In the genomic region with DNA sequence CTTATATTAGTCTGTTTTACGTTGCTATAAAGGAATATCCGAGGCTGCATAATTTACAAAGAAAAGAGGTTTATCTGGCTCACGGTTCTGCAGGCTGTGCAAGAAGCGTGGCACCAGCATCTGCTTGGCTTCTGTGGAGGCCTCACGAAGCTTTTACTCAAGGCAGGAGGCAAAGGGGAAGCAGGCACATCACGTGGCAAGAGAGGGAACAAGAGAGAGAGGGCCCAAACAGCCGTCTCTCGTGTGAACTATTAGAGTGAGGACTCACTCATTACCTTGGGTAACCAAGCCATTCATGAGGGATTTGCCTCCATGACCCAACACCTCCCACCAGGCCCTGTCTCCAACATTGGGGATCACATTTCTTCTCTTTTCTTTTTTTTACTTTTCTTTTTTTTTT, we compare ENCODE assay signal across 13 cellular contexts. TPM values are rescaled to one million over a fixed set of nuclear protein-coding genes. Genes with fewer than 3 reads are reported as not detected.
DNase-seq lines count a peak whose midpoint lies in the region; ATAC-seq and TF ChIP-seq lines count a peak whose summit lies in the region.
"Had no signal": no experiment of that assay in that cellular context is flagged by ENCODE, and none has a peak within 500 bp of the region (broad histone marks: within the 10 kb centered on the region; RNA-seq: fewer than 3 reads in every experiment).

No MANE protein-coding gene starts in this region.

- peak overlapping the region; percentile 10 for H2AFZ ChIP-seq in SU-DHL-6 (ENCODE audit: low read depth, low read length, severe bottlenecking)

- DNase-seq in CD1c-positive myeloid dendritic cell (ENCODE audit: extremely low spot score), result peak; percentile 79
- peak; percentile 13 to 30 for DNase-seq in Kasumi-1 (lab: John Stamatoyannopoulos, UW)
- DNase-seq in naive B cell, result peak; percentile 29
- DNase-seq in activated T-cell treated with anti-CD3 and anti-CD28 coated beads, Interleukin-2, amount 50 U/mL, for 1 hour, result no peak
- DNase-seq in NCI-H748 treated with DMSO at 0.1 percent for 48 hours (lab: John Stamatoyannopoulos, UW), result no peak
- DNase-seq: dermis blood vessel endothelial cell; stimulated activated CD4-positive, alpha-beta T cell treated with anti-CD3 and anti-CD28 coated beads, Interleukin-4, amount 100 ng/mL, for 24 hours had no signal

- peak; percentile 89 to 95 for ATAC-seq in naive B cell (ENCODE audit: low read depth in 2 of 2)
- no peak for ATAC-seq in HG03159 (IDR thresholded peaks at IDR 0.05; ENCODE audit: unreplicated experiment)
- no peak for ATAC-seq in GM21786 (IDR thresholded peaks at IDR 0.05; ENCODE audit: unreplicated experiment)

- H3K4me3 Mint-ChIP-seq in naive B cell, result peak overlapping the region in 2 of 8 donors; percentile 57 to 83

- H3F3A ChIP-seq in SU-DHL-6 (ENCODE audit: insufficient read depth), result no peaks in the 10 kb centered on the region

- H3K27me3 ChIP-seq in SU-DHL-6 (ENCODE audit: low read length), result no peaks in the 10 kb centered on the region
- H3K27me3 ChIP-seq: breast epithelium had no signal

- H3K27ac Mint-ChIP-seq in naive B cell, result peak overlapping the region in 4 of 6 donors; percentile 10 to 92 (median 70)

- H3K9me3 Mint-ChIP-seq in naive B cell, result peaks cover 0 to 3% (median 0%) of the 10 kb centered on the region in 7 donors

- TF ChIP-seq CTCF in SU-DHL-6 (IDR thresholded peaks at IDR 0.05; ENCODE audit: insufficient read depth, low read length, poor library complexity, severe bottlenecking), result no peak

- no peak overlapping the region for H3K4me3 ChIP-seq in SU-DHL-6 (ENCODE audit: insufficient read depth, low read length, poor library complexity, severe bottlenecking)
- H3K4me3 ChIP-seq: breast epithelium, skin epidermis had no signal

- H3K36me3 Mint-ChIP-seq in naive B cell, result no peaks in the 10 kb centered on the region

- H4K20me1 ChIP-seq in SU-DHL-6 (ENCODE audit: low read depth, low read length), result no peaks in the 10 kb centered on the region

- H3K9ac ChIP-seq in SU-DHL-6 (ENCODE audit: low read length), result no peak overlapping the region

- peaks cover 0 to 16% (median 11%) of the 10 kb centered on the region in 3 donors for H3K4me1 Mint-ChIP-seq in naive B cell

- no peak overlapping the region for H3K27ac ChIP-seq in SU-DHL-6 (ENCODE audit: low read depth, low read length)
- H3K27ac ChIP-seq: breast epithelium, skin epidermis, VCaP had no signal

- no peak overlapping the region for H3K4me2 ChIP-seq in SU-DHL-6 (ENCODE audit: low read depth, low read length, poor library complexity, severe bottlenecking)

- no peaks in the 10 kb centered on the region for H3K27me3 Mint-ChIP-seq in naive B cell

- no peaks in the 10 kb centered on the region for H3K79me2 ChIP-seq in SU-DHL-6 (ENCODE audit: insufficient read depth, low read length)

- H3K9me3 ChIP-seq in SU-DHL-6 (ENCODE audit: insufficient read depth, low read length), result no peaks in the 10 kb centered on the region
- H3K9me3 ChIP-seq: breast epithelium had no signal

- H3K9me2 ChIP-seq in SU-DHL-6 (replicated peaks; ENCODE audit: insufficient read depth, low read length), result no peaks in the 10 kb centered on the region

- H3K36me3 ChIP-seq in SU-DHL-6 (ENCODE audit: low read length), result no peaks in the 10 kb centered on the region
- H3K36me3 ChIP-seq: breast epithelium had no signal

RNA-seq across cellular contexts. Expression of a gene that starts 7.5 kb away (rescaled TPM):
- polyA plus RNA-seq in naive B cell (ENCODE audit: low read depth in 6 of 6), result 100 to 1,000 TPM; 124 to 169 (median 146) TPM

RNA-seq across cellular contexts. Expression of a gene that starts 49.3 kb away (rescaled TPM):
- 1 to 10 TPM in 2 of 6 donors, under 1 TPM in 3, not detected in 1; 0.38 to 1.4 (median 0.86) TPM for polyA plus RNA-seq in naive B cell (ENCODE audit: low read depth in 6 of 6)

Comparison
In these comparisons a context has a peak if more than half of its experiments do, and no peak if none do; other contexts are left out.
1. DNase-seq: peak in CD1c-positive myeloid dendritic cell (single experiment), Kasumi-1 (2 of 2) and naive B cell (single experiment); none in activated T-cell treated with anti-CD3 and anti-CD28 coated beads, Interleukin-2, amount 50 U/mL, for 1 hour (single experiment) and NCI-H748 treated with DMSO at 0.1 percent for 48 hours (single experiment).
2. ATAC-seq: peak in naive B cell (2 of 2); none in HG03159 (single experiment) and GM21786 (single experiment).